In genomic region chr3:126483321-126483761, GRCh38 we compare ENCODE assay signal across 36 cellular contexts. TPM values are rescaled to one million over a fixed set of nuclear protein-coding genes. Genes with fewer than 3 reads are reported as not detected.
"Had no signal": no experiment of that assay in that cellular context is flagged by ENCODE, and none has a peak within 500 bp of the region (broad histone marks: within the 10 kb centered on the region; RNA-seq: fewer than 3 reads in every experiment).

No MANE protein-coding gene starts in this region.

- H3K9me3 ChIP-seq: adrenal gland, body of pancreas, colonic mucosa, esophagus squamous epithelium, gastroesophageal sphincter had no signal

- H3K4me3 ChIP-seq: adrenal gland, body of pancreas, colonic mucosa, esophagus squamous epithelium, gastroesophageal sphincter had no signal

- H3K27ac ChIP-seq: adrenal gland, body of pancreas, colonic mucosa, epithelial cell of prostate, esophagus squamous epithelium, gastroesophageal sphincter had no signal

- H3K4me1 ChIP-seq: body of pancreas, colonic mucosa, gastroesophageal sphincter had no signal

- H3K36me3 ChIP-seq: adrenal gland, colonic mucosa, esophagus squamous epithelium, gastroesophageal sphincter had no signal

- H3K27me3 ChIP-seq: adrenal gland, body of pancreas, colonic mucosa, gastroesophageal sphincter had no signal

- ATAC-seq: activated CD4-positive, alpha-beta T cell treated with anti-CD3 and anti-CD28 coated beads for 36 hours; activated CD8-positive, alpha-beta memory T cell treated with anti-CD3 and anti-CD28 coated beads, Interleukin-2, amount 10 ng/mL, durations not matched to agents 7 days and 5 days; activated CD8-positive, alpha-beta T cell treated with anti-CD3 and anti-CD28 coated beads, Interleukin-2, amount 10 ng/mL, durations not matched to agents 7 days and 5 days; activated naive CD8-positive, alpha-beta T cell treated with anti-CD3 and anti-CD28 coated beads, Interleukin-2, amount 50 U/mL, for 24 hours; body of pancreas; gastroesophageal sphincter had no signal

- DNase-seq: activated CD4-positive, alpha-beta memory T cell treated with anti-CD3 and anti-CD28 coated beads for 36 hours; activated CD4-positive, alpha-beta T cell treated with anti-CD3 and anti-CD28 coated beads for 36 hours; activated CD4-positive, alpha-beta T cell treated with anti-CD3 and anti-CD28 coated beads, Interleukin-2, amount 10 ng/mL, durations not matched to agents 24 days and 14 days; activated CD4-positive, CD25-positive, alpha-beta regulatory T cell; activated CD4-positive, CD25-positive, alpha-beta regulatory T cell treated with anti-CD3 and anti-CD28 coated beads, Interleukin-2, amount 50 U/mL, for 72 hours; activated CD8-positive, alpha-beta memory T cell treated with anti-CD3 and anti-CD28 coated beads, Interleukin-2, amount 10 ng/mL, durations not matched to agents 7 days and 5 days; activated CD8-positive, alpha-beta memory T cell treated with anti-CD3 and anti-CD28 coated beads, Interleukin-2, amount 50 U/mL, for 4 hours; activated CD8-positive, alpha-beta T cell treated with anti-CD3 and anti-CD28 coated beads, Interleukin-2, amount 10 ng/mL, durations not matched to agents 7 days and 5 days; activated effector memory CD4-positive, alpha-beta T cell treated with anti-CD3 and anti-CD28 coated beads, Interleukin-2, amount 50 U/mL, for 16 hours; activated naive CD4-positive, alpha-beta T cell treated with anti-CD3 and anti-CD28 coated beads for 36 hours; activated naive CD8-positive, alpha-beta T cell treated with anti-CD3 and anti-CD28 coated beads for 36 hours; activated naive CD8-positive, alpha-beta T cell treated with anti-CD3 and anti-CD28 coated beads, Interleukin-2, amount 50 U/mL, for 24 hours; activated T-cell treated with anti-CD3 and anti-CD28 coated beads, Interleukin-2, amount 50 U/mL, for 1 hour; activated T-cell treated with anti-CD3 and anti-CD28 coated beads, Interleukin-2, amount 50 U/mL, for 48 hours; amygdala; body of pancreas; caudate nucleus; colonic mucosa; effector CD8-positive, alpha-beta T cell; esophagus squamous epithelium; foreskin melanocyte; T-helper 2 cell had no signal

RNA-seq across cellular contexts. Expression of gene UROC1, which starts 34.2 kb away (rescaled TPM):
- total RNA-seq: activated CD4-positive, alpha-beta memory T cell treated with anti-CD3 and anti-CD28 coated beads for 36 hours; activated CD4-positive, alpha-beta T cell treated with anti-CD3 and anti-CD28 coated beads for 36 hours; activated CD4-positive, alpha-beta T cell treated with anti-CD3 and anti-CD28 coated beads, Interleukin-2, amount 10 ng/mL, durations not matched to agents 24 days and 14 days; activated CD8-positive, alpha-beta memory T cell treated with anti-CD3 and anti-CD28 coated beads for 36 hours; activated CD8-positive, alpha-beta memory T cell treated with anti-CD3 and anti-CD28 coated beads, Interleukin-2, amount 10 ng/mL, durations not matched to agents 7 days and 5 days; activated naive CD4-positive, alpha-beta T cell treated with anti-CD3 and anti-CD28 coated beads for 36 hours; activated naive CD8-positive, alpha-beta T cell treated with anti-CD3 and anti-CD28 coated beads for 36 hours; activated T-helper 1 cell treated with anti-CD3 and anti-CD28 coated beads, Interleukin-12 subunit alpha, Interleukin-12 subunit beta, Interleukin-2, Interleukin-4 antibody, amounts not matched to agents 30 ng/mL and 10 ng/mL and 1 ng/mL, durations not matched to agents 14 hours and 24 hours and 36 hours; activated T-helper 2 cell treated with anti-CD3 and anti-CD28 coated beads, Interferon-gamma antibody, Interleukin-2, Interleukin-4, amounts not matched to agents 10 μg/mL and 5 μg/mL and 100 μg/mL, durations not matched to agents 14 hours and 24 hours and 36 hours; aorta; body of pancreas; colonic mucosa; dermis microvascular lymphatic vessel endothelial cell; endothelial cell of umbilical vein; esophagus squamous epithelium; fibroblast of lung; fibroblast of villous mesenchyme; gastroesophageal sphincter; glomerular endothelial cell; T-helper 1 cell treated with Interleukin-12 subunit alpha and Interleukin-12 subunit beta and Interleukin-4 antibody, amounts not matched to agents 30 ng/mL and 1 ng/mL, for 36 hours had no signal
- polyA plus RNA-seq: aorta, endothelial cell of umbilical vein, esophagus, fibroblast of lung had no signal

RNA-seq across cellular contexts. Expression of gene CHST13, which starts 40.6 kb away (rescaled TPM):
- total RNA-seq: activated CD4-positive, alpha-beta memory T cell treated with anti-CD3 and anti-CD28 coated beads for 36 hours; activated CD4-positive, alpha-beta T cell treated with anti-CD3 and anti-CD28 coated beads for 36 hours; activated CD4-positive, alpha-beta T cell treated with anti-CD3 and anti-CD28 coated beads, Interleukin-2, amount 10 ng/mL, durations not matched to agents 24 days and 14 days; activated CD8-positive, alpha-beta memory T cell treated with anti-CD3 and anti-CD28 coated beads for 36 hours; activated CD8-positive, alpha-beta memory T cell treated with anti-CD3 and anti-CD28 coated beads, Interleukin-2, amount 10 ng/mL, durations not matched to agents 7 days and 5 days; activated CD8-positive, alpha-beta T cell treated with anti-CD3 and anti-CD28 coated beads, Interleukin-2, amount 10 ng/mL, durations not matched to agents 7 days and 5 days; activated naive CD4-positive, alpha-beta T cell treated with anti-CD3 and anti-CD28 coated beads for 36 hours; activated naive CD8-positive, alpha-beta T cell treated with anti-CD3 and anti-CD28 coated beads for 36 hours; activated T-helper 1 cell treated with anti-CD3 and anti-CD28 coated beads, Interleukin-12 subunit alpha, Interleukin-12 subunit beta, Interleukin-2, Interleukin-4 antibody, amounts not matched to agents 30 ng/mL and 10 ng/mL and 1 ng/mL, durations not matched to agents 14 hours and 24 hours and 36 hours; activated T-helper 2 cell treated with anti-CD3 and anti-CD28 coated beads, Interferon-gamma antibody, Interleukin-2, Interleukin-4, amounts not matched to agents 10 μg/mL and 5 μg/mL and 100 μg/mL, durations not matched to agents 14 hours and 24 hours and 36 hours; dermis microvascular lymphatic vessel endothelial cell; endothelial cell of umbilical vein; fibroblast of villous mesenchyme; glomerular endothelial cell; T-helper 1 cell treated with Interleukin-12 subunit alpha and Interleukin-12 subunit beta and Interleukin-4 antibody, amounts not matched to agents 30 ng/mL and 1 ng/mL, for 36 hours had no signal
- polyA plus RNA-seq: aorta, fibroblast of lung had no signal
